ENCODE assay signal across 19 cellular contexts in the genomic region with DNA sequence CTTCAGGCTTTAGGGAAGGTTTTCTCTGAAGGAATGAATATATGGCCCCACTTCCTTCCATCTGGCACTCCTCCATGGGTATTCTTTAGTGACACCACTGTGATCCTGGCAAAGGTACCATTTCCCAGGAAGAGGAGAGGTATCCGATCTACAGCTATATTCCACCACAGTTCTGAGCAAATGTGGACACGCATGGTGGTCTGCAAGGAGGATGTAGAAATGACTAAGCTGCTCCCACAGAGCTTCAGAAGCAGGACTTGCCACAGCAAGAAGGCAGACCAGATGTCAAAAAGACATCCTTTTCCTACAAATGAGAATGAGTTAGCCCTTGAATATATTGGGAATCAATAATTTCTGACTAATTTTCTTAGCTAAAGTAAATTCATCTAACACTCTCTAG. TPM values are rescaled to one million over a fixed set of nuclear protein-coding genes. Genes with fewer than 3 reads are reported as not detected.
DNase-seq lines count a peak whose midpoint lies in the region; ATAC-seq and TF ChIP-seq lines count a peak whose summit lies in the region.
"Had no signal": no experiment of that assay in that cellular context is flagged by ENCODE, and none has a peak within 500 bp of the region (broad histone marks: within the 10 kb centered on the region; RNA-seq: fewer than 3 reads in every experiment).

No MANE protein-coding gene starts in this region.

- peaks cover 4% of the 10 kb centered on the region for H3K36me3 Mint-ChIP-seq in endodermal cell (ENCODE audit: low read depth)

- H3K4me1 Mint-ChIP-seq in endodermal cell, result peaks cover 53% of the 10 kb centered on the region

- H3K4me3 ChIP-seq in OCI-LY1 (ENCODE audit: low read depth, low read length, poor library complexity, severe bottlenecking) (no peak overlapping the region), endodermal cell (ENCODE audit: low read length) (no peak overlapping the region), sigmoid colon (no peak overlapping the region), ovary (no peak overlapping the region)
- H3K4me3 ChIP-seq: BLaER1 treated with 17β-estradiol and CSF1 and Interleukin-3, amounts not matched to agents 10 nM and 100 nM had no signal

- intact Hi-C loops in sigmoid colon (cut with DNase I), result no loop called here
- intact Hi-C loops in ovary (cut with DNase I), result no loop called here

- peak overlapping the region; percentile 52 for H3K27ac ChIP-seq in OCI-LY1 (ENCODE audit: low read depth, low read length, poor library complexity, severe bottlenecking)
- H3K27ac ChIP-seq in endodermal cell (ENCODE audit: low read depth, low read length), result no peak overlapping the region
- no peak overlapping the region for H3K27ac ChIP-seq in sigmoid colon
- no peak overlapping the region for H3K27ac ChIP-seq in ovary
- H3K27ac ChIP-seq: 22Rv1; BLaER1 treated with 17β-estradiol and CSF1 and Interleukin-3, amounts not matched to agents 10 nM and 100 nM had no signal

- no peaks in the 10 kb centered on the region for H3K9me3 Mint-ChIP-seq in endodermal cell
- H3K9me3 Mint-ChIP-seq: CD8-positive, alpha-beta T cell had no signal

- H3K9me3 ChIP-seq in OCI-LY1 (ENCODE audit: low read length) (no peaks in the 10 kb centered on the region), endodermal cell (ENCODE audit: control insufficient read depth, low read length) (no peaks in the 10 kb centered on the region), sigmoid colon (no peaks in the 10 kb centered on the region), ovary (no peaks in the 10 kb centered on the region)
- H3K9me3 ChIP-seq: BLaER1 treated with 17β-estradiol and CSF1 and Interleukin-3, amounts not matched to agents 10 nM and 100 nM had no signal

- TF ChIP-seq POLR2A in sigmoid colon (IDR thresholded peaks at IDR 0.05) (no peak), ovary (IDR thresholded peaks at IDR 0.05) (no peak)

- H3K27me3 ChIP-seq in OCI-LY1 (ENCODE audit: insufficient read depth, low read length), result no peaks in the 10 kb centered on the region
- H3K27me3 ChIP-seq in endodermal cell (ENCODE audit: control insufficient read depth, insufficient read depth, low read length, poor library complexity, severe bottlenecking), result no peaks in the 10 kb centered on the region
- H3K27me3 ChIP-seq in sigmoid colon, result no peaks in the 10 kb centered on the region
- no peaks in the 10 kb centered on the region for H3K27me3 ChIP-seq in ovary
- H3K27me3 ChIP-seq: BLaER1 treated with 17β-estradiol and CSF1 and Interleukin-3, amounts not matched to agents 10 nM and 100 nM had no signal

- DNase-seq in DMS53 (lab: John Stamatoyannopoulos, UW) (peak; percentile 34), DMS53 treated with DMSO at 0.1 percent for 48 hours (lab: John Stamatoyannopoulos, UW; ENCODE audit: unreplicated experiment) (no peak), endodermal cell (peak; percentile 21), sigmoid colon (peak; percentile 10), ovary (no peak), kidney glomerular epithelial cell (lab: John Stamatoyannopoulos, UW) (no peak)
- DNase-seq: ACHN; Calu3; CD8-positive, alpha-beta T cell; GDM1; KG1; NCI-H446; PC-3; Right ventricle myocardium superior; SW 1271 had no signal

- H3K4me1 ChIP-seq in OCI-LY1 (ENCODE audit: insufficient read depth, low read length, severe bottlenecking), result peaks cover 35% of the 10 kb centered on the region
- peaks cover 36% of the 10 kb centered on the region for H3K4me1 ChIP-seq in endodermal cell (ENCODE audit: control insufficient read depth, insufficient read depth, low read length)
- no peaks in the 10 kb centered on the region for H3K4me1 ChIP-seq in sigmoid colon
- no peaks in the 10 kb centered on the region for H3K4me1 ChIP-seq in ovary (ENCODE audit: insufficient read depth)

- H3K36me3 ChIP-seq in OCI-LY1 (ENCODE audit: insufficient read depth, low read length) (no peaks in the 10 kb centered on the region), endodermal cell (ENCODE audit: control insufficient read depth, insufficient read depth, low read length) (no peaks in the 10 kb centered on the region), sigmoid colon (no peaks in the 10 kb centered on the region), ovary (no peaks in the 10 kb centered on the region)

- WGBS in endodermal cell (ENCODE audit: insufficient coverage in 1 of 2, insufficient read length in 1 of 2), 2 experiments, result 94 to 100% methylated on average over 1 to 2 of the region's 2 CpGs
- WGBS in sigmoid colon, 2 donors, result 88 to 96% methylated on average over 2 of the region's 2 CpGs
- 96 to 100% (median 97%) methylated on average over 2 of the region's 2 CpGs for WGBS in ovary, 3 donors

- H4K20me1 ChIP-seq in OCI-LY1 (ENCODE audit: insufficient read depth, low read length), result no peaks in the 10 kb centered on the region

- no peaks in the 10 kb centered on the region for H3K27me3 Mint-ChIP-seq in endodermal cell (ENCODE audit: insufficient read depth)

- TF ChIP-seq CTCF in OCI-LY1 (IDR thresholded peaks at IDR 0.05; ENCODE audit: low read length) (no peak), endodermal cell (conservative IDR thresholded peaks at IDR 0.05) (no peak), sigmoid colon (IDR thresholded peaks at IDR 0.05) (no peak), ovary (IDR thresholded peaks at IDR 0.05) (no peak)

- H3K79me2 ChIP-seq in OCI-LY1 (ENCODE audit: insufficient read depth, low read length), result no peaks in the 10 kb centered on the region

- no peak overlapping the region for H3K4me2 ChIP-seq in OCI-LY1 (ENCODE audit: low read length)

- no peak overlapping the region for H2AFZ ChIP-seq in OCI-LY1 (ENCODE audit: low read length)

- no peak for TF ChIP-seq EP300 in sigmoid colon (IDR thresholded peaks at IDR 0.05)
- no peak for TF ChIP-seq EP300 in ovary (IDR thresholded peaks at IDR 0.05)

- H3F3A ChIP-seq in OCI-LY1 (ENCODE audit: insufficient read depth, low read length), result no peaks in the 10 kb centered on the region

- no peak overlapping the region for H3K27ac Mint-ChIP-seq in endodermal cell
- H3K27ac Mint-ChIP-seq: CD8-positive, alpha-beta T cell had no signal

- no peaks in the 10 kb centered on the region for H3K9me2 ChIP-seq in OCI-LY1 (ENCODE audit: low read depth, low read length)

- no peak for ATAC-seq in HG02973 (IDR thresholded peaks at IDR 0.05; ENCODE audit: unreplicated experiment)
- ATAC-seq: CD8-positive, alpha-beta T cell; PC-3 had no signal

- no peak overlapping the region for H3K4me3 Mint-ChIP-seq in endodermal cell
- H3K4me3 Mint-ChIP-seq: CD8-positive, alpha-beta T cell had no signal

- H3K9ac ChIP-seq in OCI-LY1 (ENCODE audit: low read length) (no peak overlapping the region), endodermal cell (ENCODE audit: extremely low read depth, low read length, poor library complexity, severe bottlenecking) (no peak overlapping the region)
- H3K9ac ChIP-seq: BLaER1 treated with 17β-estradiol and CSF1 and Interleukin-3, amounts not matched to agents 10 nM and 100 nM had no signal

RNA-seq across cellular contexts. Expression of a gene that starts 45.5 kb away (rescaled TPM):
- total RNA-seq in endodermal cell (10 to 100 TPM; 84.6 to 86.0 TPM), sigmoid colon (100 to 1,000 TPM in 3 of 4 donors, 10 to 100 TPM in 1; 85.0 to 185 (median 123) TPM), ovary (10 to 100 TPM; 66.0 to 94.9 (median 75.2) TPM)
- 55.0 TPM for polyA plus RNA-seq in endodermal cell (2013, experiment 1 of 2)
- 48.1 TPM for polyA plus RNA-seq in endodermal cell (2013, experiment 2 of 2)
- polyA plus RNA-seq in sigmoid colon (10 to 100 TPM; 46.8 to 81.1 (median 50.2) TPM), ovary (10 to 100 TPM; 41.5 to 65.2 TPM)

RNA-seq across cellular contexts. Expression of a gene that starts 55.1 kb away (rescaled TPM):
- 10 to 100 TPM; 48.0 to 66.6 TPM for total RNA-seq in endodermal cell
- polyA plus RNA-seq in endodermal cell (2013, experiment 1 of 2), result 22.9 TPM
- polyA plus RNA-seq in endodermal cell (2013, experiment 2 of 2), result 18.0 TPM
- 10 to 100 TPM; 56.0 to 78.3 (median 73.5) TPM for total RNA-seq in sigmoid colon
- 1 to 10 TPM; 1.2 to 7.0 (median 4.8) TPM for polyA plus RNA-seq in sigmoid colon
- 10 to 100 TPM; 26.1 to 69.8 (median 40.8) TPM for total RNA-seq in ovary
- polyA plus RNA-seq in ovary, result 10 to 100 TPM in 1 of 2 donors, 1 to 10 TPM in 1; 2.9 to 25.7 TPM
- total RNA-seq: CD8-positive, alpha-beta T cell had no signal

Comparison
In these comparisons a context has a peak if more than half of its experiments do, and no peak if none do; other contexts are left out.
1. DNase-seq: peak in DMS53 (single experiment), endodermal cell (single experiment) and sigmoid colon (single experiment); none in DMS53 treated with DMSO at 0.1 percent for 48 hours (single experiment), ovary (0 of 5) and kidney glomerular epithelial cell (single experiment).